In genomic region chr1:235881930-235882700, GRCh38 we compare ENCODE assay signal across 1 cellular context.
TF ChIP-seq lines count a peak whose summit lies in the region.

No MANE protein-coding gene starts in this region.

TF ChIP-seq in GM12878, 131 proteins besides CTCF, POLR2A, EP300 and RAD21:
- TF ChIP-seq HDGF (IDR thresholded peaks at IDR 0.05) = no peak
- TF ChIP-seq SP1 (IDR thresholded peaks at IDR 0.05; ENCODE audit: low read depth, low read length) = no peak
- no peak for TF ChIP-seq PBX3 (IDR thresholded peaks at IDR 0.05; ENCODE audit: insufficient replicate concordance, low read depth, low read length)
- TF ChIP-seq PAX5 (IDR thresholded peaks at IDR 0.05; ENCODE audit: borderline replicate concordance, low read depth, low read length) = no peak
- TF ChIP-seq STAT1 (conservative IDR thresholded peaks at IDR 0.05) = no peak
- no peak for TF ChIP-seq RAD51 (IDR thresholded peaks at IDR 0.05)
- no peak for TF ChIP-seq POLR2AphosphoS5 (IDR thresholded peaks at IDR 0.05; ENCODE audit: low read length)
- no peak for TF ChIP-seq USF1 (IDR thresholded peaks at IDR 0.05; ENCODE audit: borderline replicate concordance, extremely low read length, insufficient read depth, low read depth, low read length)
- TF ChIP-seq IKZF2 (IDR thresholded peaks at IDR 0.05) = 0 out of 4 replicates have a peak, but pooled peaks of 1 of the 2 experiments have one; percentile 37
- TF ChIP-seq IKZF1 (conservative IDR thresholded peaks at IDR 0.05) = 0 out of 2 replicates have a peak, but pooled peaks have one; percentile 7
- TF ChIP-seq PRDM15 (CRISPR knock-in tag; IDR thresholded peaks at IDR 0.05) = no peak
TF ChIP-seq in GM12878: peak in this region for 2.
